25 cellular contexts compared by ENCODE assay signal in the genomic region with DNA sequence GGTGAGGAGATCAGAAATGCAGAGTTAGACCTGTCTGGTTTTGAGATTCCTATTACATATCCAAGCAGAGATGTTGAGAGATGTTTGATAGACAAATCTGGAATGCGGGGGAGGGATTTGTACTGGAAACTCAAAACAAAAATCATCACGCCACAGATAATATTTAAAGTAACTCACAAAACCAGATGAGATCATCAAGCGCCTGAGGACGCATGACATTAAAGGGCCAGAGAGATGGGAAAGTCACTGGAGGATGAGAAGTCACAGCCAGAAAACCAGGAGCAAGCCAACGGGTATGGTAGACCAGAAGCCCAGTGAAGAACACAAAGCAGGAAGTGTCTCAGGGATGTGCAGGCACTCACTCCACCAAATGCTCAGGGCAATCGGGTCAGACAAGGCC.
DNase-seq lines count a peak whose midpoint lies in the region; ATAC-seq and TF ChIP-seq lines count a peak whose summit lies in the region.
"Had no signal": no experiment of that assay in that cellular context is flagged by ENCODE, and none has a peak within 500 bp of the region (broad histone marks: within the 10 kb centered on the region; RNA-seq: fewer than 3 reads in every experiment).

No MANE protein-coding gene starts in this region.

- ATAC-seq in SK-N-SH treated with all-trans-retinoic acid at 6 μM for 48 hours (no peak), left ventricle myocardium superior (no peak), right cardiac atrium (no peak), HG03521 (IDR thresholded peaks at IDR 0.05; ENCODE audit: unreplicated experiment) (no peak)
- ATAC-seq: GM12878; HCT116; K562; stimulated activated memory B cell treated with anti-CD40 and anti-IgM and Interleukin-4, amounts not matched to agents 10 μg/mL and 1 μg/mL and 100 μg/mL, for 72 hours; T-cell; upper lobe of right lung had no signal

- H3K27me3 ChIP-seq in SK-N-SH (ENCODE audit: insufficient read depth) (no peaks in the 10 kb centered on the region), right cardiac atrium (ENCODE audit: control insufficient read depth, insufficient read depth) (no peaks in the 10 kb centered on the region)
- H3K27me3 ChIP-seq: sigmoid colon, upper lobe of right lung had no signal

- H3K9me2 ChIP-seq in SK-N-SH = no peaks in the 10 kb centered on the region

- TF ChIP-seq RAD21 in SK-N-SH (IDR thresholded peaks at IDR 0.05; ENCODE audit: low read length) = no peak

- peaks cover 5% of the 10 kb centered on the region for H3K36me3 Mint-ChIP-seq in endothelial cell (ENCODE audit: low read depth, unreplicated experiment)
- H3K36me3 Mint-ChIP-seq: T-cell had no signal

- H3K79me2 ChIP-seq in SK-N-SH (ENCODE audit: insufficient read depth) = no peaks in the 10 kb centered on the region

- H3K9ac ChIP-seq in SK-N-SH = no peak overlapping the region

- H3K4me3 Mint-ChIP-seq in endothelial cell (ENCODE audit: unreplicated experiment) = no peak overlapping the region
- H3K4me3 Mint-ChIP-seq: CD4-positive, alpha-beta T cell; stimulated activated memory B cell treated with anti-CD40 and anti-IgM and Interleukin-4, amounts not matched to agents 10 μg/mL and 1 μg/mL and 100 μg/mL, for 72 hours; T-cell had no signal

- H4K20me1 ChIP-seq in SK-N-SH (ENCODE audit: insufficient read depth) = no peaks in the 10 kb centered on the region

- WGBS in SK-N-SH (ENCODE audit: low lambda C conversion rate) = 48% methylated on average over 6 of the region's 6 CpGs
- 61% methylated on average over 6 of the region's 6 CpGs for WGBS in right cardiac atrium

- POLR2A ChIA-PET in SK-N-SH (lab: Yijun Ruan, JAX) = no interaction called here

- peak; percentile 25 for DNase-seq in SK-N-SH
- DNase-seq in left ventricle myocardium superior = peak; percentile 11
- DNase-seq in right cardiac atrium = no peak
- peak; percentile 18 for DNase-seq in kidney glomerular epithelial cell (lab: John Stamatoyannopoulos, UW)
- no peak for DNase-seq in endothelial cell (ENCODE audit: low spot score)
- DNase-seq in T-helper 2 cell = no peak
- DNase-seq: CD4-positive, alpha-beta T cell; central memory CD4-positive, alpha-beta T cell; dermis blood vessel endothelial cell; MM.1S; NCI-H1417 treated with DMSO at 0.1 percent for 48 hours; NCI-H2081; NCI-H345; sigmoid colon; SJCRH30; stimulated activated CD4-positive, alpha-beta T cell treated with anti-CD3 and anti-CD28 coated beads, Interleukin-4, amount 100 ng/mL, for 4 hours; upper lobe of right lung had no signal

- H3K4me3 ChIP-seq in SK-N-SH (ENCODE audit: low read depth in 2 of 2, low read length in 1 of 2) (no peak overlapping the region), right cardiac atrium (ENCODE audit: low read length) (no peak overlapping the region)
- H3K4me3 ChIP-seq: GM12878, K562, sigmoid colon, SJCRH30, upper lobe of right lung had no signal

- H3K36me3 ChIP-seq in SK-N-SH (replicated peaks in 1 of 2; ENCODE audit: control insufficient read depth in 1 of 2, insufficient read depth in 2 of 2, low read length in 1 of 2) = no peaks in the 10 kb centered on the region
- H3K36me3 ChIP-seq: sigmoid colon, SJCRH30, upper lobe of right lung had no signal

- no peak overlapping the region for H3K4me2 ChIP-seq in SK-N-SH

- intact Hi-C loops in left ventricle myocardium superior (cut with micrococcal nuclease) = no loop called here
- intact Hi-C loops in right cardiac atrium (cut with DNase I) = no loop called here

- CTCF ChIA-PET in SK-N-SH (lab: Yijun Ruan, JAX) = no interaction called here

- H3K27me3 Mint-ChIP-seq in endothelial cell (ENCODE audit: unreplicated experiment) = peaks cover 7% of the 10 kb centered on the region
- H3K27me3 Mint-ChIP-seq: CD4-positive, alpha-beta T cell had no signal

- no peak overlapping the region for H3K27ac Mint-ChIP-seq in endothelial cell (ENCODE audit: unreplicated experiment)
- H3K27ac Mint-ChIP-seq: CD4-positive, alpha-beta T cell; stimulated activated memory B cell treated with anti-CD40 and anti-IgM and Interleukin-4, amounts not matched to agents 10 μg/mL and 1 μg/mL and 100 μg/mL, for 72 hours; T-cell had no signal

- no peak for TF ChIP-seq CTCF in SK-N-SH (IDR thresholded peaks at IDR 0.05)
- no peak for TF ChIP-seq CTCF in endothelial cell (IDR thresholded peaks at IDR 0.05; ENCODE audit: unreplicated experiment)

- no peaks in the 10 kb centered on the region for H3K9me3 Mint-ChIP-seq in endothelial cell (ENCODE audit: unreplicated experiment)

- H3K27ac ChIP-seq in SK-N-SH (ENCODE audit: low read depth in 2 of 2, low read length in 1 of 2) (no peak overlapping the region), right cardiac atrium (ENCODE audit: low read length) (no peak overlapping the region)
- H3K27ac ChIP-seq: 22Rv1, sigmoid colon, SJCRH30, upper lobe of right lung had no signal

- H2AFZ ChIP-seq in SK-N-SH (ENCODE audit: low read depth) = no peak overlapping the region

- H3F3A ChIP-seq in SK-N-SH (replicated peaks; ENCODE audit: insufficient read depth) = no peaks in the 10 kb centered on the region

- no peaks in the 10 kb centered on the region for H3K4me1 Mint-ChIP-seq in endothelial cell (ENCODE audit: unreplicated experiment)
- H3K4me1 Mint-ChIP-seq: stimulated activated memory B cell treated with anti-CD40 and anti-IgM and Interleukin-4, amounts not matched to agents 10 μg/mL and 1 μg/mL and 100 μg/mL, for 72 hours; T-cell had no signal

- no peak for TF ChIP-seq EP300 in SK-N-SH (IDR thresholded peaks at IDR 0.05; ENCODE audit: borderline replicate concordance in 1 of 2, low read depth in 1 of 2, low read length in 1 of 2)

- H3K4me1 ChIP-seq in SK-N-SH (ENCODE audit: control insufficient read depth in 1 of 2, insufficient read depth in 2 of 2, low read depth in 1 of 2, low read length in 1 of 2) = peaks cover 0 to 9% of the 10 kb centered on the region in 2 experiments; a peak in 1 of 4 replicates
- H3K4me1 ChIP-seq in right cardiac atrium (ENCODE audit: control insufficient read depth, insufficient read depth, low read length) = no peaks in the 10 kb centered on the region
- H3K4me1 ChIP-seq: SJCRH30, upper lobe of right lung had no signal

- H3K9me3 ChIP-seq in SK-N-SH (no peaks in the 10 kb centered on the region), right cardiac atrium (ENCODE audit: control insufficient read depth, low read length) (no peaks in the 10 kb centered on the region)
- H3K9me3 ChIP-seq: sigmoid colon, SJCRH30, upper lobe of right lung had no signal

TF ChIP-seq in SK-N-SH, 30 proteins besides CTCF, POLR2A, EP300 and RAD21 (continues in another document):
- TF ChIP-seq RXRA (IDR thresholded peaks at IDR 0.05; ENCODE audit: borderline replicate concordance, low read depth) (no peak), GATA2 (CRISPR knock-in tag; IDR thresholded peaks at IDR 0.05) (no peak), YY1 (IDR thresholded peaks at IDR 0.05; ENCODE audit: low read depth) (no peak), TEAD4 (IDR thresholded peaks at IDR 0.05; ENCODE audit: borderline replicate concordance, insufficient read depth) (no peak), RFX5 (IDR thresholded peaks at IDR 0.05; ENCODE audit: low read length) (no peak), ZBTB33 (IDR thresholded peaks at IDR 0.05; ENCODE audit: borderline replicate concordance, low read depth) (no peak)
- TF ChIP-seq, protein P1, sequence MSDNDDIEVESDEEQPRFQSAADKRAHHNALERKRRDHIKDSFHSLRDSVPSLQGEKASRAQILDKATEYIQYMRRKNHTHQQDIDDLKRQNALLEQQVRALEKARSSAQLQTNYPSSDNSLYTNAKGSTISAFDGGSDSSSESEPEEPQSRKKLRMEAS (IDR thresholded peaks at IDR 0.05; ENCODE audit: low read depth) = no peak

TF ChIP-seq in SK-N-SH treated with all-trans-retinoic acid at 6 μM for 48 hours, 23 proteins besides CTCF, POLR2A, EP300 and RAD21:
- TF ChIP-seq ZC3H10 (CRISPR knock-in tag; IDR thresholded peaks at IDR 0.05) (no peak), RARB (CRISPR knock-in tag; IDR thresholded peaks at IDR 0.05) (no peak), ZNF8 (CRISPR knock-in tag; IDR thresholded peaks at IDR 0.05) (no peak), ARNTL (CRISPR knock-in tag; IDR thresholded peaks at IDR 0.05; ENCODE audit: borderline replicate concordance, low read depth) (no peak)

Comparison
In these comparisons a context has a peak if more than half of its experiments do, and no peak if none do; other contexts are left out.
1. DNase-seq: peak in SK-N-SH (single experiment), left ventricle myocardium superior (single experiment) and kidney glomerular epithelial cell (single experiment); none in right cardiac atrium (0 of 3), endothelial cell (single experiment) and T-helper 2 cell (0 of 5).